In the genomic region with DNA sequence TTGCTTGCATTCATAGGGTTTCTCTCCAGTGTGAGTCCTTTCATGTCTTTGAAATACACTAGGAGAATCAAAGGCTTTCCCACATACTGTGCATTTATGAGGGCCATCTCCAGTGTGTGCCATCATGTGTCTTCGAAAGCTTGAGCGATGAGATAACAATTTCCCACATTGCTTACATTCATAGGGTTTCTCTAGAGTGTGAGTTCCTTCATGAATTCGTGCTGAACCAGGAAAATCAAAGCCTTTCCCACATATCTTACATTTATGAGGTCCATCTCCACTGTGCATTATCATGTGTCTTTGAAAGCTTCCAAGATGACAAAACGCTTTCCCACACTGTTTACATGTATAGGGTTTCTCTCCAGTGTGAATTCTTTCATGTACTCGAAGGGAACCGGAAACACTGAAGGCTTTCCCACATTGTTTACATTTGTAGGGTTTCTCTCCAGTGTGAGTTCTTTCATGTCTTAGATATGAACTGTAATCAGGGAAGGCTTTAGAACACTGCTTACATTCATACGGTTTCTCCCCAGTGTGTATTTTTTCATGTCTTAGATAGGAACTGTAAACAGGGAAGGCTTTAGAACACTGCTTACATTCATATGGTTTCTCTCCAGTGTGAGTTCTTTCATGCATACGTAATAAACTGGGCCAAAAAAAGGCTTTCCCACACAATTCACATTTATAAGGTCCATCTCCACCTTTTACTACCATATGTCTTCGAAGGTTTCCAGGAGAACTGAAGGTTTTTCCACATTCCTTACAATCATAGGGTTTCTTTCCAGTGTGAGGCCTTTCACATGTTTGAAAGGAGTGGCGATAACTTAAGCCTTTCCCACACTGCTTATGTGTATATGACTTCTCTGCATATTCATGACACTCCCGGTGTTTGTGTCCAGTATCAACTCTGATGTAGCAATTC, we compare ENCODE assay signal across 1 cellular context.
TF ChIP-seq lines count a peak whose summit lies in the region.

No MANE protein-coding gene starts in this region.

TF ChIP-seq in H1, 55 proteins besides CTCF, POLR2A, EP300 and RAD21:
- TF ChIP-seq GTF2F1 (IDR thresholded peaks at IDR 0.05; ENCODE audit: borderline replicate concordance, low read depth, low read length): no peak
- no peak for TF ChIP-seq TEAD4 (IDR thresholded peaks at IDR 0.05; ENCODE audit: low read depth, low read length)
- TF ChIP-seq TBP (IDR thresholded peaks at IDR 0.05; ENCODE audit: low read depth, low read length): no peak
- peak; percentile 64 for TF ChIP-seq ZNF274 (IDR thresholded peaks at IDR 0.05; ENCODE audit: borderline replicate concordance, extremely low read depth, low read length)
